In genomic region chr5:78594946-78595921, GRCh38 we compare ENCODE assay signal across 9 cellular contexts. TPM values are rescaled to one million over a fixed set of nuclear protein-coding genes. Genes with fewer than 3 reads are reported as not detected.
DNase-seq lines count a peak whose midpoint lies in the region; ATAC-seq and TF ChIP-seq lines count a peak whose summit lies in the region.
"Had no signal": no experiment of that assay in that cellular context is flagged by ENCODE, and none has a peak within 500 bp of the region (broad histone marks: within the 10 kb centered on the region; RNA-seq: fewer than 3 reads in every experiment).

No MANE protein-coding gene starts in this region.

- WGBS in psoas muscle, 3 donors: 40 to 56% (median 47%) methylated on average over 9 of the region's 9 CpGs

- DNase-seq in Daoy (ENCODE audit: low read depth): peak; percentile 92
- peak; percentile 96 for DNase-seq in RWPE1 (ENCODE audit: low spot score)
- DNase-seq in fibroblast of the conjunctiva (ENCODE audit: low read depth): peak; percentile 91
- DNase-seq in psoas muscle: no peak
- DNase-seq in COLO668 (lab: John Stamatoyannopoulos, UW; ENCODE audit: unreplicated experiment): no peak
- DNase-seq in NOMO-1 treated with DMSO at 0.1 percent for 48 hours (lab: John Stamatoyannopoulos, UW; ENCODE audit: unreplicated experiment): no peak

- no peaks in the 10 kb centered on the region for H3K36me3 ChIP-seq in psoas muscle (ENCODE audit: insufficient read depth in 1 of 2, low read depth in 1 of 2)

- CTCF ChIA-PET in RWPE1 (lab: Yijun Ruan, JAX): interaction anchor here (0.5 to 0.9 kb wide), 3 partner anchors 21 to 948 kb away, joined by 3 to 4 read pairs (median 4); no protein-coding TSS in a partner anchor

- H3K4me3 ChIP-seq in psoas muscle: no peak overlapping the region

- H3K27ac ChIP-seq in RWPE1 (peak overlapping the region; percentile 49), psoas muscle (peak overlapping the region; percentile 62)

- peaks cover 42% of the 10 kb centered on the region for H3K4me1 ChIP-seq in psoas muscle

- no peaks in the 10 kb centered on the region for H3K27me3 ChIP-seq in psoas muscle (ENCODE audit: insufficient read depth in 3 of 3, low read length in 2 of 3)

- POLR2A ChIA-PET in RWPE1 (lab: Yijun Ruan, JAX; ENCODE audit: low non-redundant PET): no interaction called here

- ATAC-seq in psoas muscle: peak; percentile 76 to 92 (median 88)
- no peak for ATAC-seq in GM18873 (IDR thresholded peaks at IDR 0.05; ENCODE audit: low FRiP score, unreplicated experiment)
- no peak for ATAC-seq in HG02973 (IDR thresholded peaks at IDR 0.05; ENCODE audit: unreplicated experiment)
- ATAC-seq: natural killer cell treated with Interleukin-12 subunit alpha and Interleukin-12 subunit beta and Interleukin-15 and Interleukin-18, amount 100 ng/mL, for 72 hours had no signal

- intact Hi-C loops in psoas muscle (cut with DNase I): loop anchor here in 1 of 2 donors (5.0 kb wide), 1 partner anchor 37 kb away; no protein-coding TSS in a partner anchor

- no peak for TF ChIP-seq CTCF in RWPE1 (conservative IDR thresholded peaks at IDR 0.05; ENCODE audit: low read depth)
- no peak for TF ChIP-seq CTCF in psoas muscle (IDR thresholded peaks at IDR 0.05)

- no peaks in the 10 kb centered on the region for H3K9me3 ChIP-seq in psoas muscle

RNA-seq across cellular contexts. Expression of gene LHFPL2, which starts 53.3 kb away (rescaled TPM):
- total RNA-seq in Daoy (2014; rRNA removed; shearing (Covaris generic)): 22.9 and 33.9 TPM in 2 replicates
- total RNA-seq in psoas muscle: 1 to 10 TPM; 3.6 to 6.4 (median 4.8) TPM
- 1 to 10 TPM; 1.1 to 2.5 (median 2.3) TPM for polyA plus RNA-seq in psoas muscle

Comparison
In these comparisons a context has a peak if more than half of its experiments do, and no peak if none do; other contexts are left out.
1. DNase-seq: peak in Daoy (single experiment), RWPE1 (single experiment) and fibroblast of the conjunctiva (single experiment); none in psoas muscle (0 of 2), COLO668 (single experiment) and NOMO-1 treated with DMSO at 0.1 percent for 48 hours (single experiment).
2. ATAC-seq: peak in psoas muscle (4 of 4); none in GM18873 (single experiment) and HG02973 (single experiment).